Comparison of ENCODE assay signal across 16 cellular contexts in the genomic region with DNA sequence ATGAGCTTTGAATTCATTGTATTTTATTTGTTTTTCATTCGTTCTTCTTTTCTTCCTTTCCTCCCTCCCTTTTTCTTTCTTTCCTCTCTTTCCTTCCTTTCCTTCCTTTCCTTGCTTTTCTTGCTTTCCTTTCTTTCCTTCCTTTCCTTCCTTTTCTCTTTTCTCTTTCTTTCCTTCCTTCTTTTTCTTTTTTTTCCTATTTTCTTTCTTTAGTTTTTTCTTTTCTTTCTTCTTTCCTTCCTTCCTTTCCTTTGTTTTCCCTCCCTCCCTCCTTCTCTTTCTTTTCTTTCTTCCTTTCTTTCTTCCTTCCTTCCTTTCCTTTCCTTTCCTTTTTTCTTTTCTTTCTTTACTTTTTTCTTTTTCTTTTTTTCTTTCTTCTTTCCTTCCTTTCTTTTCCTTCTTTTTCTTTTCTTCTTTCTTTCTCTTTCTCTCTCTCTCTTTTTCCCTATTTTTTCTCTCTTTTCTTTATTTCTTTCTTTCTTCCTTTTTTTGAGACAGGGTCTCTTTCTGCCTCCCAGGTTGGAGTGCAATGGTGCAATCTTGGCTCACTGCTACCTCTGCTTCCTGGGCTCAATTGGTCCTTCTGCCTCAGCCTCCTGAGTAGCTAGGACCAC.
DNase-seq lines count a peak whose midpoint lies in the region; ATAC-seq and TF ChIP-seq lines count a peak whose summit lies in the region.
"Had no signal": no experiment of that assay in that cellular context is flagged by ENCODE, and none has a peak within 500 bp of the region (broad histone marks: within the 10 kb centered on the region; RNA-seq: fewer than 3 reads in every experiment).

No MANE protein-coding gene starts in this region.

- no peaks in the 10 kb centered on the region for H3F3A ChIP-seq in SK-N-SH (replicated peaks; ENCODE audit: insufficient read depth)

- CTCF ChIA-PET in SK-N-SH (lab: Yijun Ruan, JAX), result no interaction called here
- CTCF ChIA-PET in CD4-positive, alpha-beta T cell (lab: Charles Lee), result interaction anchor here (0.6 kb wide), 1 partner anchor 271 kb away, joined by 3 read pairs; no protein-coding TSS in a partner anchor
- CTCF ChIA-PET in WTC11 (lab: Charles Lee), result no interaction called here

- ATAC-seq in SK-N-SH treated with all-trans-retinoic acid at 6 μM for 48 hours (no peak), WTC11 (no peak), GM21529 (IDR thresholded peaks at IDR 0.05; ENCODE audit: unreplicated experiment) (no peak)
- no peak for ATAC-seq in CD4-positive, alpha-beta T cell (ENCODE audit: poor library complexity)
- no peak for ATAC-seq in stimulated activated naive B cell treated with anti-CD40 and anti-IgM and Interleukin-4, amounts not matched to agents 10 μg/mL and 1 μg/mL and 100 μg/mL, for 72 hours (replicated peaks)
- ATAC-seq: A549, GM23338, HepG2 had no signal

- no peaks in the 10 kb centered on the region for H3K4me1 Mint-ChIP-seq in CD4-positive, alpha-beta T cell (ENCODE audit: low read depth)
- H3K4me1 Mint-ChIP-seq in WTC11, result no peaks in the 10 kb centered on the region
- H3K4me1 Mint-ChIP-seq in stimulated activated naive B cell treated with anti-CD40 and anti-IgM and Interleukin-4, amounts not matched to agents 10 μg/mL and 1 μg/mL and 100 μg/mL, for 72 hours, result peaks cover 0 to 5% of the 10 kb centered on the region in 2 donors
- H3K4me1 Mint-ChIP-seq: GM23338 had no signal

- H3K27ac ChIP-seq in SK-N-SH (ENCODE audit: low read depth in 2 of 2, low read length in 1 of 2), result no peak overlapping the region
- no peak overlapping the region for H3K27ac ChIP-seq in CD4-positive, alpha-beta T cell (ENCODE audit: low read depth, low read length)
- H3K27ac ChIP-seq: 22Rv1, A549, BLaER1 had no signal

- H3K27me3 ChIP-seq in SK-N-SH (ENCODE audit: insufficient read depth), result no peaks in the 10 kb centered on the region
- no peaks in the 10 kb centered on the region for H3K27me3 ChIP-seq in CD4-positive, alpha-beta T cell (ENCODE audit: control insufficient read depth, insufficient read depth, low read length)
- H3K27me3 ChIP-seq: BLaER1 had no signal

- DNase-seq in SK-N-SH, result no peak
- DNase-seq in CD4-positive, alpha-beta T cell, result no peak
- DNase-seq in WTC11 (ENCODE audit: low spot score), result no peak
- no peak for DNase-seq in stimulated activated naive B cell treated with anti-CD40 and anti-IgM and Interleukin-4, amounts not matched to agents 10 μg/mL and 1 μg/mL and 100 μg/mL, for 72 hours
- DNase-seq in activated naive CD4-positive, alpha-beta T cell (lab: John Stamatoyannopoulos, UW), result no peak
- DNase-seq: AML-193, Caco-2, HCEC 1CT, HFFc6 had no signal

- peak overlapping the region; percentile 45; the same call in 1 of the 2 replicates for H2AFZ ChIP-seq in SK-N-SH (ENCODE audit: low read depth)
- H2AFZ ChIP-seq: GM23338 had no signal

- H3K4me1 ChIP-seq in SK-N-SH (ENCODE audit: control insufficient read depth in 1 of 2, insufficient read depth in 2 of 2, low read depth in 1 of 2, low read length in 1 of 2), result no peaks in the 10 kb centered on the region
- H3K4me1 ChIP-seq: A549, BLaER1, Caco-2 had no signal

- no peak for TF ChIP-seq RAD21 in SK-N-SH (IDR thresholded peaks at IDR 0.05; ENCODE audit: low read length)

- H3K4me2 ChIP-seq in SK-N-SH, result no peak overlapping the region
- H3K4me2 ChIP-seq: A549, BLaER1, GM23338 had no signal

- intact Hi-C loops in CD4-positive, alpha-beta T cell (cut with DNase I, micrococcal nuclease), result no loop called here

- no peaks in the 10 kb centered on the region for H3K27me3 Mint-ChIP-seq in CD4-positive, alpha-beta T cell
- no peaks in the 10 kb centered on the region for H3K27me3 Mint-ChIP-seq in WTC11 (ENCODE audit: low read depth)
- H3K27me3 Mint-ChIP-seq in stimulated activated naive B cell treated with anti-CD40 and anti-IgM and Interleukin-4, amounts not matched to agents 10 μg/mL and 1 μg/mL and 100 μg/mL, for 72 hours, result peaks cover 0 to 4% of the 10 kb centered on the region in 2 donors

- TF ChIP-seq EP300 in SK-N-SH (IDR thresholded peaks at IDR 0.05; ENCODE audit: borderline replicate concordance in 1 of 2, low read depth in 1 of 2, low read length in 1 of 2), result no peak

- no peaks in the 10 kb centered on the region for H4K20me1 ChIP-seq in SK-N-SH (ENCODE audit: insufficient read depth)
- H4K20me1 ChIP-seq: BLaER1 had no signal

- TF ChIP-seq CTCF in SK-N-SH (IDR thresholded peaks at IDR 0.05) (no peak), WTC11 (IDR thresholded peaks at IDR 0.05) (no peak)
- peak; percentile 44 for TF ChIP-seq CTCF in CD4-positive, alpha-beta T cell (IDR thresholded peaks at IDR 0.05)

- H3K9me2 ChIP-seq in SK-N-SH, result no peaks in the 10 kb centered on the region

- H3K4me3 ChIP-seq in SK-N-SH (ENCODE audit: low read depth in 2 of 2, low read length in 1 of 2), result no peak overlapping the region
- H3K4me3 ChIP-seq: A549, BLaER1, GM23338 had no signal

- no peaks in the 10 kb centered on the region for H3K79me2 ChIP-seq in SK-N-SH (ENCODE audit: insufficient read depth)

- H3K36me3 Mint-ChIP-seq in CD4-positive, alpha-beta T cell (ENCODE audit: low read depth), result no peaks in the 10 kb centered on the region
- no peaks in the 10 kb centered on the region for H3K36me3 Mint-ChIP-seq in WTC11
- peaks cover 0 to 1% of the 10 kb centered on the region in 2 donors for H3K36me3 Mint-ChIP-seq in stimulated activated naive B cell treated with anti-CD40 and anti-IgM and Interleukin-4, amounts not matched to agents 10 μg/mL and 1 μg/mL and 100 μg/mL, for 72 hours

- H3K9me3 ChIP-seq in SK-N-SH, result no peaks in the 10 kb centered on the region
- H3K9me3 ChIP-seq in CD4-positive, alpha-beta T cell (ENCODE audit: control insufficient read depth, low read length), result no peaks in the 10 kb centered on the region
- H3K9me3 ChIP-seq: A549, BLaER1, Caco-2 had no signal

- no peaks in the 10 kb centered on the region for H3K36me3 ChIP-seq in SK-N-SH (replicated peaks in 1 of 2; ENCODE audit: control insufficient read depth in 1 of 2, insufficient read depth in 2 of 2, low read length in 1 of 2)
- H3K36me3 ChIP-seq: BLaER1 had no signal

- H3K4me3 Mint-ChIP-seq in CD4-positive, alpha-beta T cell, result no peak overlapping the region
- H3K4me3 Mint-ChIP-seq in WTC11, result no peak overlapping the region
- H3K4me3 Mint-ChIP-seq in stimulated activated naive B cell treated with anti-CD40 and anti-IgM and Interleukin-4, amounts not matched to agents 10 μg/mL and 1 μg/mL and 100 μg/mL, for 72 hours, result no peak overlapping the region
- H3K4me3 Mint-ChIP-seq: GM23338, HFFc6 had no signal

- POLR2A ChIA-PET in SK-N-SH (lab: Yijun Ruan, JAX) (no interaction called here), WTC11 (lab: Charles Lee) (no interaction called here)
- POLR2A ChIA-PET in CD4-positive, alpha-beta T cell (lab: Charles Lee), result no interaction called here

- H3K9ac ChIP-seq in SK-N-SH, result no peak overlapping the region
- H3K9ac ChIP-seq: BLaER1 had no signal

- no peaks in the 10 kb centered on the region for H3K9me3 Mint-ChIP-seq in CD4-positive, alpha-beta T cell
- peaks cover 5% of the 10 kb centered on the region; the same call in 1 of the 2 replicates for H3K9me3 Mint-ChIP-seq in WTC11
- H3K9me3 Mint-ChIP-seq in stimulated activated naive B cell treated with anti-CD40 and anti-IgM and Interleukin-4, amounts not matched to agents 10 μg/mL and 1 μg/mL and 100 μg/mL, for 72 hours, result no peaks in the 10 kb centered on the region
- H3K9me3 Mint-ChIP-seq: GM23338, HFFc6 had no signal

- WGBS in SK-N-SH (ENCODE audit: low lambda C conversion rate), result 63% methylated on average over 1 of the region's 1 CpG

- no peak overlapping the region for H3K27ac Mint-ChIP-seq in CD4-positive, alpha-beta T cell
- no peak overlapping the region for H3K27ac Mint-ChIP-seq in WTC11
- H3K27ac Mint-ChIP-seq in stimulated activated naive B cell treated with anti-CD40 and anti-IgM and Interleukin-4, amounts not matched to agents 10 μg/mL and 1 μg/mL and 100 μg/mL, for 72 hours, result peak overlapping the region; percentile 6
- H3K27ac Mint-ChIP-seq: GM23338, HFFc6 had no signal

TF ChIP-seq in SK-N-SH, 30 proteins besides CTCF, POLR2A, EP300 and RAD21 (continues in another document):
- TF ChIP-seq TCF12 (IDR thresholded peaks at IDR 0.05) (no peak), RCOR1 (IDR thresholded peaks at IDR 0.05; ENCODE audit: low read length) (no peak)
- TF ChIP-seq, protein P1, sequence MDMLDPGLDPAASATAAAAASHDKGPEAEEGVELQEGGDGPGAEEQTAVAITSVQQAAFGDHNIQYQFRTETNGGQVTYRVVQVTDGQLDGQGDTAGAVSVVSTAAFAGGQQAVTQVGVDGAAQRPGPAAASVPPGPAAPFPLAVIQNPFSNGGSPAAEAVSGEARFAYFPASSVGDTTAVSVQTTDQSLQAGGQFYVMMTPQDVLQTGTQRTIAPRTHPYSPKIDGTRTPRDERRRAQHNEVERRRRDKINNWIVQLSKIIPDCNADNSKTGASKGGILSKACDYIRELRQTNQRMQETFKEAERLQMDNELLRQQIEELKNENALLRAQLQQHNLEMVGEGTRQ (IDR thresholded peaks at IDR 0.05; ENCODE audit: borderline replicate concordance, low read depth, low read length), result no peak

TF ChIP-seq in SK-N-SH treated with all-trans-retinoic acid at 6 μM for 48 hours, 23 proteins besides CTCF, POLR2A, EP300 and RAD21:
- TF ChIP-seq ZNF565 (CRISPR knock-in tag; conservative IDR thresholded peaks at IDR 0.05; ENCODE audit: low read depth), result no peak
- TF ChIP-seq, protein P2, sequence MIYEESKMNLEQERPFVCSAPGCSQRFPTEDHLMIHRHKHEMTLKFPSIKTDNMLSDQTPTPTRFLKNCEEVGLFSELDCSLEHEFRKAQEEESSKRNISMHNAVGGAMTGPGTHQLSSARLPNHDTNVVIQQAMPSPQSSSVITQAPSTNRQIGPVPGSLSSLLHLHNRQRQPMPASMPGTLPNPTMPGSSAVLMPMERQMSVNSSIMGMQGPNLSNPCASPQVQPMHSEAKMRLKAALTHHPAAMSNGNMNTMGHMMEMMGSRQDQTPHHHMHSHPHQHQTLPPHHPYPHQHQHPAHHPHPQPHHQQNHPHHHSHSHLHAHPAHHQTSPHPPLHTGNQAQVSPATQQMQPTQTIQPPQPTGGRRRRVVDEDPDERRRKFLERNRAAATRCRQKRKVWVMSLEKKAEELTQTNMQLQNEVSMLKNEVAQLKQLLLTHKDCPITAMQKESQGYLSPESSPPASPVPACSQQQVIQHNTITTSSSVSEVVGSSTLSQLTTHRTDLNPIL (CRISPR knock-in tag; IDR thresholded peaks at IDR 0.05; ENCODE audit: low read depth), result no peak

TF ChIP-seq in WTC11, 78 proteins besides CTCF, POLR2A, EP300 and RAD21 (continues in another document):
- TF ChIP-seq SP1 (CRISPR knock-in tag; conservative IDR thresholded peaks at IDR 0.05), result no peak
- TF ChIP-seq, protein P3, sequence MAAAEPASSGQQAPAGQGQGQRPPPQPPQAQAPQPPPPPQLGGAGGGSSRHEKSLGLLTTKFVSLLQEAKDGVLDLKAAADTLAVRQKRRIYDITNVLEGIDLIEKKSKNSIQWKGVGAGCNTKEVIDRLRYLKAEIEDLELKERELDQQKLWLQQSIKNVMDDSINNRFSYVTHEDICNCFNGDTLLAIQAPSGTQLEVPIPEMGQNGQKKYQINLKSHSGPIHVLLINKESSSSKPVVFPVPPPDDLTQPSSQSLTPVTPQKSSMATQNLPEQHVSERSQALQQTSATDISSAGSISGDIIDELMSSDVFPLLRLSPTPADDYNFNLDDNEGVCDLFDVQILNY (CRISPR knock-in tag; IDR thresholded peaks at IDR 0.05), result no peak
- TF ChIP-seq ZNF416 (CRISPR knock-in tag; IDR thresholded peaks at IDR 0.05), result no peak
